Comparison of ENCODE assay signal across 21 cellular contexts in genomic region chr22:20782601-20783299, GRCh38. TPM values are rescaled to one million over a fixed set of nuclear protein-coding genes. Genes with fewer than 3 reads are reported as not detected.
"Had no signal": no experiment of that assay in that cellular context is flagged by ENCODE, and none has a peak within 500 bp of the region (broad histone marks: within the 10 kb centered on the region; RNA-seq: fewer than 3 reads in every experiment).

No MANE protein-coding gene starts in this region.

- DNase-seq: activated B cell treated with CpG ODN at 0.5 μM for 24 hours; activated CD4-positive, alpha-beta T cell treated with anti-CD3 and anti-CD28 coated beads, Interleukin-2, amount 10 ng/mL, durations not matched to agents 24 days and 14 days; activated CD8-positive, alpha-beta memory T cell treated with anti-CD3 and anti-CD28 coated beads, Interleukin-2, amount 50 U/mL, for 4 hours; activated CD8-positive, alpha-beta T cell treated with anti-CD3 and anti-CD28 coated beads, Interleukin-2, amount 10 ng/mL, durations not matched to agents 7 days and 5 days; activated gamma-delta T cell; activated naive CD8-positive, alpha-beta T cell treated with anti-CD3 and anti-CD28 coated beads for 36 hours; activated T-cell treated with anti-CD3 and anti-CD28 coated beads, Interleukin-2, amount 50 U/mL, for 48 hours; amygdala; dorsolateral prefrontal cortex; heart right ventricle; left cardiac atrium; ovary; stimulated activated CD4-positive, alpha-beta T cell treated with anti-CD3 and anti-CD28 coated beads, Interleukin-12 subunit alpha, Interleukin-12 subunit beta, amount 100 ng/mL, for 4 hours; stimulated activated CD4-positive, alpha-beta T cell treated with anti-CD3 and anti-CD28 coated beads, Interleukin-2, amount 100 ng/mL, for 24 hours; thyroid gland had no signal

- H3K27ac ChIP-seq: gastroesophageal sphincter, heart right ventricle, ovary, thyroid gland, vagina had no signal

- H3K36me3 Mint-ChIP-seq: mesothelial cell of epicardium had no signal

- H3K27me3 Mint-ChIP-seq: activated B cell treated with CpG ODN at 0.5 μM for 24 hours; activated CD4-positive, alpha-beta T cell treated with anti-CD3 and anti-CD28 coated beads, Interleukin-2, amount 10 ng/mL, durations not matched to agents 24 days and 14 days; activated naive CD8-positive, alpha-beta T cell treated with anti-CD3 and anti-CD28 coated beads for 36 hours had no signal

- H3K9me3 Mint-ChIP-seq: activated B cell treated with CpG ODN at 0.5 μM for 24 hours; activated CD4-positive, alpha-beta T cell treated with anti-CD3 and anti-CD28 coated beads, Interleukin-2, amount 10 ng/mL, durations not matched to agents 24 days and 14 days; activated naive CD8-positive, alpha-beta T cell treated with anti-CD3 and anti-CD28 coated beads for 36 hours; brain; mesothelial cell of epicardium had no signal

- H3K27ac Mint-ChIP-seq: activated B cell treated with CpG ODN at 0.5 μM for 24 hours; activated CD4-positive, alpha-beta T cell treated with anti-CD3 and anti-CD28 coated beads, Interleukin-2, amount 10 ng/mL, durations not matched to agents 24 days and 14 days; activated CD8-positive, alpha-beta T cell treated with anti-CD3 and anti-CD28 coated beads, Interleukin-2, amount 10 ng/mL, durations not matched to agents 7 days and 5 days; activated naive CD8-positive, alpha-beta T cell treated with anti-CD3 and anti-CD28 coated beads for 36 hours; mesothelial cell of epicardium had no signal

- H3K9me3 ChIP-seq: gastroesophageal sphincter, heart right ventricle, ovary, thyroid gland, vagina had no signal

- H3K36me3 ChIP-seq: ovary had no signal

- H3K4me3 Mint-ChIP-seq: activated B cell treated with CpG ODN at 0.5 μM for 24 hours; activated CD4-positive, alpha-beta T cell treated with anti-CD3 and anti-CD28 coated beads, Interleukin-2, amount 10 ng/mL, durations not matched to agents 24 days and 14 days; activated CD8-positive, alpha-beta T cell treated with anti-CD3 and anti-CD28 coated beads, Interleukin-2, amount 10 ng/mL, durations not matched to agents 7 days and 5 days; activated naive CD8-positive, alpha-beta T cell treated with anti-CD3 and anti-CD28 coated beads for 36 hours; brain; mesothelial cell of epicardium had no signal

- H3K27me3 ChIP-seq: dorsolateral prefrontal cortex, gastroesophageal sphincter, heart right ventricle, ovary, thyroid gland, vagina had no signal

- H3K4me1 ChIP-seq: gastroesophageal sphincter had no signal

- H3K4me1 Mint-ChIP-seq: brain had no signal

- H3K4me3 ChIP-seq: dorsolateral prefrontal cortex, gastroesophageal sphincter, heart right ventricle, lung, ovary, thyroid gland, vagina had no signal

- ATAC-seq: activated CD8-positive, alpha-beta T cell treated with anti-CD3 and anti-CD28 coated beads, Interleukin-2, amount 10 ng/mL, durations not matched to agents 7 days and 5 days; gastroesophageal sphincter; heart right ventricle; left cardiac atrium had no signal

RNA-seq across cellular contexts. Expression of gene SERPIND1, which starts 8.8 kb away (rescaled TPM):
- total RNA-seq: activated B cell treated with CpG ODN at 0.5 μM for 24 hours; activated CD4-positive, alpha-beta T cell treated with anti-CD3 and anti-CD28 coated beads, Interleukin-2, amount 10 ng/mL, durations not matched to agents 24 days and 14 days; activated CD8-positive, alpha-beta T cell treated with anti-CD3 and anti-CD28 coated beads, Interleukin-2, amount 10 ng/mL, durations not matched to agents 7 days and 5 days; activated naive CD8-positive, alpha-beta T cell treated with anti-CD3 and anti-CD28 coated beads for 36 hours; mesothelial cell of epicardium; T-helper 2 cell treated with Interferon-gamma antibody and Interleukin-4, amounts not matched to agents 100 ng/mL and 5 ng/mL, for 36 hours; vagina had no signal
